In genomic region chr2:241102239-241102803, GRCh38 we compare ENCODE assay signal across 1 cellular context.
TF ChIP-seq lines count a peak whose summit lies in the region.

MTERF4 (minus strand) TSS chr2:241102287; CDS start chr2:241102273, 14 bp downstream.

TF ChIP-seq in WTC11, 78 proteins besides CTCF, POLR2A, EP300 and RAD21 (continued from another document and continues in another):
- TF ChIP-seq FOXP4 (CRISPR knock-in tag; IDR thresholded peaks at IDR 0.05) (peak; percentile 95), TEAD1 (CRISPR knock-in tag; IDR thresholded peaks at IDR 0.05) (no peak), NR1H2 (CRISPR knock-in tag; IDR thresholded peaks at IDR 0.05) (no peak), PREB (CRISPR knock-in tag; IDR thresholded peaks at IDR 0.05; ENCODE audit: borderline replicate concordance) (peak; percentile 51; the same call in 1 of the 2 replicates), TCF7 (CRISPR knock-in tag; IDR thresholded peaks at IDR 0.05; ENCODE audit: low read depth) (no peak), ZNF396 (CRISPR knock-in tag; IDR thresholded peaks at IDR 0.05; ENCODE audit: borderline replicate concordance) (no peak), ESRRA (CRISPR knock-in tag; IDR thresholded peaks at IDR 0.05; ENCODE audit: borderline replicate concordance) (peak; percentile 56; the same call in 1 of the 2 replicates), NR3C1 (CRISPR knock-in tag; conservative IDR thresholded peaks at IDR 0.05; ENCODE audit: low read depth) (no peak), MAX (CRISPR knock-in tag; IDR thresholded peaks at IDR 0.05) (peak; percentile 80; the same call in 1 of the 2 replicates), HMGA2 (CRISPR knock-in tag; IDR thresholded peaks at IDR 0.05) (no peak), TEAD4 (CRISPR knock-in tag; IDR thresholded peaks at IDR 0.05) (0 out of 2 replicates have a peak, but pooled peaks have one; percentile 13), FOXK1 (CRISPR knock-in tag; IDR thresholded peaks at IDR 0.05) (peak; percentile 94), ZNF671 (CRISPR knock-in tag; IDR thresholded peaks at IDR 0.05) (no peak), HMGXB4 (CRISPR knock-in tag; IDR thresholded peaks at IDR 0.05) (peak; percentile 95), SMAD3 (CRISPR knock-in tag; IDR thresholded peaks at IDR 0.05; ENCODE audit: borderline replicate concordance) (0 out of 2 replicates have a peak, but pooled peaks have one; percentile 20), ZNF121 (CRISPR knock-in tag; IDR thresholded peaks at IDR 0.05) (peak; percentile 29; the same call in 1 of the 2 replicates), EMX1 (CRISPR knock-in tag; IDR thresholded peaks at IDR 0.05) (no peak), ERG (CRISPR knock-in tag; IDR thresholded peaks at IDR 0.05) (no peak), GABPB1 (CRISPR knock-in tag; IDR thresholded peaks at IDR 0.05) (peak; percentile 95), NR2C2 (CRISPR knock-in tag; IDR thresholded peaks at IDR 0.05) (no peak), CBFB (CRISPR knock-in tag; IDR thresholded peaks at IDR 0.05; ENCODE audit: low read depth) (peak; percentile 90; the same call in 1 of the 2 replicates), FOXP1 (CRISPR knock-in tag; IDR thresholded peaks at IDR 0.05; ENCODE audit: borderline replicate concordance) (peak; percentile 91), MLX (CRISPR knock-in tag; IDR thresholded peaks at IDR 0.05) (no peak), TP53 (CRISPR knock-in tag; IDR thresholded peaks at IDR 0.05) (no peak; the same call in 1 of the 2 replicates), MXD4 (CRISPR knock-in tag; IDR thresholded peaks at IDR 0.05; ENCODE audit: borderline replicate concordance) (no peak), ZNF423 (CRISPR knock-in tag; IDR thresholded peaks at IDR 0.05) (0 out of 2 replicates have a peak, but pooled peaks have one; percentile 6), SMAD4 (CRISPR knock-in tag; IDR thresholded peaks at IDR 0.05) (no peak), PRRX2 (CRISPR knock-in tag; IDR thresholded peaks at IDR 0.05) (no peak), ZNF219 (CRISPR knock-in tag; IDR thresholded peaks at IDR 0.05; ENCODE audit: borderline replicate concordance) (no peak), NFE2L1 (CRISPR knock-in tag; IDR thresholded peaks at IDR 0.05) (peak; percentile 82), ZBTB21 (CRISPR knock-in tag; IDR thresholded peaks at IDR 0.05; ENCODE audit: borderline replicate concordance) (peak; percentile 87; the same call in 1 of the 2 replicates), AFF4 (CRISPR knock-in tag; IDR thresholded peaks at IDR 0.05; ENCODE audit: borderline replicate concordance) (peak; percentile 48; the same call in 1 of the 2 replicates), ATF1 (CRISPR knock-in tag; IDR thresholded peaks at IDR 0.05) (0 out of 2 replicates have a peak, but pooled peaks have one; percentile 28), KAT7 (CRISPR knock-in tag; IDR thresholded peaks at IDR 0.05; ENCODE audit: borderline replicate concordance) (peak; percentile 90; the same call in 1 of the 2 replicates), ZSCAN18 (CRISPR knock-in tag; IDR thresholded peaks at IDR 0.05) (no peak), JAZF1 (CRISPR knock-in tag; IDR thresholded peaks at IDR 0.05) (no peak), AR (CRISPR knock-in tag; IDR thresholded peaks at IDR 0.05) (no peak), ZNF263 (CRISPR knock-in tag; IDR thresholded peaks at IDR 0.05; ENCODE audit: low read depth) (peak; percentile 79), USF1 (CRISPR knock-in tag; IDR thresholded peaks at IDR 0.05) (no peak), ELF4 (CRISPR knock-in tag; IDR thresholded peaks at IDR 0.05; ENCODE audit: low read depth) (peak; percentile 63; the same call in 1 of the 2 replicates), ATF6 (CRISPR knock-in tag; IDR thresholded peaks at IDR 0.05) (no peak), ZNF317 (CRISPR knock-in tag; IDR thresholded peaks at IDR 0.05; ENCODE audit: borderline replicate concordance, low read depth) (peak; percentile 44; the same call in 1 of the 2 replicates), RELA (CRISPR knock-in tag; IDR thresholded peaks at IDR 0.05; ENCODE audit: borderline replicate concordance) (0 out of 2 replicates have a peak, but pooled peaks have one; percentile 55)
